20 cellular contexts compared by ENCODE assay signal in genomic region chr20:41426976-41427375, GRCh38.
"Had no signal": no experiment of that assay in that cellular context is flagged by ENCODE, and none has a peak within 500 bp of the region (broad histone marks: within the 10 kb centered on the region; RNA-seq: fewer than 3 reads in every experiment).

No MANE protein-coding gene starts in this region.

- H3K4me1 ChIP-seq: body of pancreas, gastrocnemius medialis had no signal

- ATAC-seq: body of pancreas, gastrocnemius medialis, heart right ventricle had no signal

- DNase-seq: activated B cell treated with CpG ODN at 0.5 μM for 24 hours; activated CD8-positive, alpha-beta memory T cell treated with anti-CD3 and anti-CD28 coated beads for 24 hours; activated CD8-positive, alpha-beta memory T cell treated with anti-CD3 and anti-CD28 coated beads, Interleukin-2, amount 50 U/mL, for 48 hours; activated gamma-delta T cell; activated naive CD8-positive, alpha-beta T cell treated with anti-CD3 and anti-CD28 coated beads, Interleukin-2, amount 10 ng/mL, durations not matched to agents 7 days and 5 days; activated T-cell treated with anti-CD3 and anti-CD28 coated beads, Interleukin-2, amount 50 U/mL, for 48 hours; body of pancreas; central memory CD4-positive, alpha-beta T cell; gastrocnemius medialis; heart right ventricle; kidney glomerular epithelial cell; mesendoderm; occipital lobe; T-helper 9 cell; transverse colon had no signal

- H3K9me3 ChIP-seq: body of pancreas, gastrocnemius medialis, heart right ventricle, right atrium auricular region, transverse colon, vagina had no signal

- H3K27me3 ChIP-seq: body of pancreas, gastrocnemius medialis, heart right ventricle, right atrium auricular region, transverse colon, vagina had no signal

- H3K9me3 Mint-ChIP-seq: activated B cell treated with CpG ODN at 0.5 μM for 24 hours; nephron; stimulated activated naive CD8-positive, alpha-beta T cell treated with anti-CD3 and anti-CD28 coated beads, Interleukin-15, Interleukin-2, amounts not matched to agents 100 ng/mL and 50 ng/mL, for 24 hours had no signal

- H3K4me3 ChIP-seq: body of pancreas, gastrocnemius medialis, heart right ventricle, right atrium auricular region, SK-N-MC, transverse colon, vagina had no signal

- H3K4me3 Mint-ChIP-seq: activated B cell treated with CpG ODN at 0.5 μM for 24 hours; activated naive CD8-positive, alpha-beta T cell treated with anti-CD3 and anti-CD28 coated beads, Interleukin-2, amount 10 ng/mL, durations not matched to agents 7 days and 5 days; nephron; stimulated activated naive CD8-positive, alpha-beta T cell treated with anti-CD3 and anti-CD28 coated beads, Interleukin-15, Interleukin-2, amounts not matched to agents 100 ng/mL and 50 ng/mL, for 24 hours had no signal

- H3K27ac ChIP-seq: body of pancreas, gastrocnemius medialis, SK-N-MC, transverse colon, vagina had no signal

- H3K27me3 Mint-ChIP-seq: activated B cell treated with CpG ODN at 0.5 μM for 24 hours; activated naive CD8-positive, alpha-beta T cell treated with anti-CD3 and anti-CD28 coated beads, Interleukin-2, amount 10 ng/mL, durations not matched to agents 7 days and 5 days; stimulated activated naive CD8-positive, alpha-beta T cell treated with anti-CD3 and anti-CD28 coated beads, Interleukin-15, Interleukin-2, amounts not matched to agents 100 ng/mL and 50 ng/mL, for 24 hours had no signal

- H3K4me1 Mint-ChIP-seq: activated B cell treated with CpG ODN at 0.5 μM for 24 hours had no signal

- H3K27ac Mint-ChIP-seq: activated B cell treated with CpG ODN at 0.5 μM for 24 hours; nephron; stimulated activated naive CD8-positive, alpha-beta T cell treated with anti-CD3 and anti-CD28 coated beads, Interleukin-15, Interleukin-2, amounts not matched to agents 100 ng/mL and 50 ng/mL, for 24 hours had no signal
